8 cellular contexts compared by ENCODE assay signal in the genomic region with DNA sequence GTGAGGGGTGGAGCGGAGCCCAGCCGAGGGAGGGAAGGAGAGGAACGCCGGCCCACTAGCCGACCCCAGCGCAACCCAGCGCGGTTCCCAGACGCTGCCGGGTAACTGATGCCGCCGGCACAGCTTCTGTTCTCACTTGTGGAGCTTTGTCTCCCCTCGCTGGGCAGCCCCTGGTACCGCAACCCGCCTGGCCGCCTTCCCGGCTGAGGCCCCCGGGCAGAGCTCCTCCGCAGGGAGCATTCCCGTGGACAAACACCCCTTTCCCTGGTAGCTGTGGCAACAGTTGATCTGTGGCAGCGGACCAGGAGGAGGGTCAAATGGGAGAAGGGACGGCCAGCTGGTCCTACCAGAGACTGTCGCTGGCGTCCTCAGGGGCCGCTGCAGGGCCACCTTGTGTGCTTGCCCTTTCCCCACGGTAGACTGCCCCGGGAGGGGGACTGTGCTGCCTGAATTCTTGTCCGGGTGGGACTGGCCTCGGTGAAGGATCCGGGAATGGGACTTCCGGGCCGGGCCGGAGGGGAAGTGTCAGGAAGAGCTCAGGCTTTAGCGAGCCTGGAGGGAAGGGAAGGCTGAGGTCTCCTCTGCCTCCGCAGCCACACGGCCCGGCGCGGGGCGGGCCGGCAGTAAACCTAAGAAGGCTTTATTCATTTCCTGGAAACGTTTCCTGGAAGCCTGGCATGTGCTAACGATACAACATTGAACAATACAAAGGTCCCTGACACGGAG.
DNase-seq lines count a peak whose midpoint lies in the region; ATAC-seq and TF ChIP-seq lines count a peak whose summit lies in the region.

No MANE protein-coding gene starts in this region.

- no peaks in the 10 kb centered on the region for H3K36me3 Mint-ChIP-seq in activated naive CD4-positive, alpha-beta T cell treated with anti-CD3 and anti-CD28 coated beads, Interleukin-2, amount 10 ng/mL, durations not matched to agents 7 days and 5 days

- H3K27ac ChIP-seq in DND-41 (ENCODE audit: low read length) (no peak overlapping the region), prostate gland (no peak overlapping the region)

- WGBS in prostate gland = 3% methylated on average over 44 of the region's 44 CpGs

- no peak overlapping the region for H3K4me2 ChIP-seq in DND-41 (ENCODE audit: insufficient read depth, low read length)

- no peak overlapping the region for H3K4me3 Mint-ChIP-seq in activated naive CD4-positive, alpha-beta T cell treated with anti-CD3 and anti-CD28 coated beads, Interleukin-2, amount 10 ng/mL, durations not matched to agents 7 days and 5 days

- no peaks in the 10 kb centered on the region for H3K79me2 ChIP-seq in DND-41 (ENCODE audit: insufficient read depth, low read length)

- peaks cover 12% of the 10 kb centered on the region for H3K27me3 ChIP-seq in DND-41 (ENCODE audit: insufficient read depth, low read length, poor library complexity)
- peaks cover 1% of the 10 kb centered on the region for H3K27me3 ChIP-seq in prostate gland (replicated peaks; ENCODE audit: insufficient read depth)

- H2AFZ ChIP-seq in DND-41 (ENCODE audit: low read depth, low read length) = no peak overlapping the region

- CTCF ChIA-PET in activated naive CD4-positive, alpha-beta T cell treated with anti-CD3 and anti-CD28 coated beads, Interleukin-2, amount 10 ng/mL, durations not matched to agents 7 days and 5 days (lab: Charles Lee) = interaction anchor here (0.5 kb wide), 1 partner anchor 573 kb away, joined by 3 read pairs; no protein-coding TSS in a partner anchor

- no peak overlapping the region for H3K27ac Mint-ChIP-seq in activated naive CD4-positive, alpha-beta T cell treated with anti-CD3 and anti-CD28 coated beads, Interleukin-2, amount 10 ng/mL, durations not matched to agents 7 days and 5 days

- H3K36me3 ChIP-seq in DND-41 (ENCODE audit: insufficient read depth, low read length) (no peaks in the 10 kb centered on the region), prostate gland (no peaks in the 10 kb centered on the region)

- peaks cover 10% of the 10 kb centered on the region for H3K4me1 Mint-ChIP-seq in activated naive CD4-positive, alpha-beta T cell treated with anti-CD3 and anti-CD28 coated beads, Interleukin-2, amount 10 ng/mL, durations not matched to agents 7 days and 5 days

- H3K9me3 Mint-ChIP-seq in activated naive CD4-positive, alpha-beta T cell treated with anti-CD3 and anti-CD28 coated beads, Interleukin-2, amount 10 ng/mL, durations not matched to agents 7 days and 5 days = no peaks in the 10 kb centered on the region

- H3K4me3 ChIP-seq in DND-41 (ENCODE audit: low read depth in 1 of 2, low read length in 2 of 2) (no peak overlapping the region), prostate gland (peak overlapping the region; percentile 24 to 31)

- H3K27me3 Mint-ChIP-seq in activated naive CD4-positive, alpha-beta T cell treated with anti-CD3 and anti-CD28 coated beads, Interleukin-2, amount 10 ng/mL, durations not matched to agents 7 days and 5 days = peaks cover 34% of the 10 kb centered on the region

- H4K20me1 ChIP-seq in DND-41 (ENCODE audit: insufficient read depth, low read length) = no peaks in the 10 kb centered on the region; the same call in 1 of the 2 replicates

- H3K9me3 ChIP-seq in DND-41 (ENCODE audit: insufficient read depth, low read length, severe bottlenecking) (no peaks in the 10 kb centered on the region), prostate gland (no peaks in the 10 kb centered on the region)

- H3K9ac ChIP-seq in DND-41 (ENCODE audit: low read depth, low read length) = no peak overlapping the region

- H3K4me1 ChIP-seq in DND-41 (ENCODE audit: insufficient read depth, low read length) = no peaks in the 10 kb centered on the region
- no peaks in the 10 kb centered on the region for H3K4me1 ChIP-seq in prostate gland (replicated peaks)

- ATAC-seq in DND-41 (ENCODE audit: insufficient read depth, low read depth) (no peak), HG03571 (IDR thresholded peaks at IDR 0.05; ENCODE audit: unreplicated experiment) (no peak)

- no peak for TF ChIP-seq POLR2A in prostate gland (IDR thresholded peaks at IDR 0.05)

- intact Hi-C loops in prostate gland (cut with DNase I) = no loop called here

- DNase-seq in DND-41 = no peak
- DNase-seq in M059J (ENCODE audit: low read depth) = peak; percentile 70
- peak; percentile 56 for DNase-seq in amniotic stem cell (lab: John Stamatoyannopoulos, UW)
- peak; percentile 84 for DNase-seq in hepatic stellate cell (ENCODE audit: low spot score)
- no peak for DNase-seq in prostate gland (ENCODE audit: low spot score)
- DNase-seq in effector CD4-positive, alpha-beta T cell = no peak
- no peak for DNase-seq in activated naive CD4-positive, alpha-beta T cell treated with anti-CD3 and anti-CD28 coated beads, Interleukin-2, amount 10 ng/mL, durations not matched to agents 7 days and 5 days

- peak; percentile 47 for TF ChIP-seq CTCF in DND-41 (IDR thresholded peaks at IDR 0.05; ENCODE audit: borderline replicate concordance, extremely low read depth, low read length, poor library complexity, severe bottlenecking)
- TF ChIP-seq CTCF in prostate gland (IDR thresholded peaks at IDR 0.05) = peak in 2 of 4 experiments; percentile 37 to 45

Comparison
In these comparisons a context has a peak if more than half of its experiments do, and no peak if none do; other contexts are left out.
1. DNase-seq: peak in M059J (single experiment), amniotic stem cell (single experiment) and hepatic stellate cell (single experiment); none in DND-41 (single experiment), prostate gland (single experiment), effector CD4-positive, alpha-beta T cell (single experiment) and activated naive CD4-positive, alpha-beta T cell treated with anti-CD3 and anti-CD28 coated beads, Interleukin-2, amount 10 ng/mL, durations not matched to agents 7 days and 5 days (single experiment).
2. H3K4me3 ChIP-seq: peak in prostate gland (2 of 2); none in DND-41 (0 of 2).